9 cellular contexts compared by ENCODE assay signal in genomic region chr7:35424869-35425495, GRCh38.
DNase-seq lines count a peak whose midpoint lies in the region; ATAC-seq, FAIRE-seq and TF ChIP-seq lines count a peak whose summit lies in the region.
"Had no signal": no experiment of that assay in that cellular context is flagged by ENCODE, and none has a peak within 500 bp of the region (broad histone marks: within the 10 kb centered on the region; RNA-seq: fewer than 3 reads in every experiment).

No MANE protein-coding gene starts in this region.

- H4K20me1 ChIP-seq in GM12878 (ENCODE audit: control insufficient read depth, insufficient read depth) = no peaks in the 10 kb centered on the region; the same call in 1 of the 2 replicates

- no peaks in the 10 kb centered on the region for H3K9me3 Mint-ChIP-seq in immature natural killer cell

- FAIRE-seq in GM12878 (lab: Jason Lieb, UNC) = peak; percentile 81

- no peaks in the 10 kb centered on the region for H3K4me1 Mint-ChIP-seq in immature natural killer cell

- intact Hi-C loops in GM12878 (cut with micrococcal nuclease; ENCODE audit: unreplicated experiment) = loop anchor here (1.0 to 2.0 kb wide), 3 partner anchors 95 to 199 kb away; no protein-coding TSS in a partner anchor

- no peak overlapping the region for H3K4me2 ChIP-seq in GM12878 (ENCODE audit: control insufficient read depth, insufficient read depth)

- no peak for TF ChIP-seq EP300 in GM12878 (IDR thresholded peaks at IDR 0.05; ENCODE audit: borderline replicate concordance in 1 of 2, control insufficient read depth in 1 of 2, low read depth in 2 of 2, low read length in 2 of 2)

- H3K9me3 ChIP-seq in MG63 = no peaks in the 10 kb centered on the region
- no peaks in the 10 kb centered on the region for H3K9me3 ChIP-seq in GM12878 (replicated peaks; ENCODE audit: control insufficient read depth, insufficient read depth, low read length)

- no TSS peak for BruUV-seq in GM12878 (replicated peaks; lab: Mats Ljungman, UMichigan)

- H3K27me3 ChIP-seq in MG63 = no peaks in the 10 kb centered on the region
- no peaks in the 10 kb centered on the region; a peak in 1 of 4 replicates for H3K27me3 ChIP-seq in GM12878 (replicated peaks in 1 of 2; ENCODE audit: control insufficient read depth in 2 of 2, insufficient read depth in 2 of 2, low read length in 1 of 2)

- H3K4me3 Mint-ChIP-seq in immature natural killer cell = no peak overlapping the region
- H3K4me3 Mint-ChIP-seq: activated naive CD4-positive, alpha-beta T cell treated with anti-CD3 and anti-CD28 coated beads, Interleukin-2, amount 50 U/mL, for 24 hours had no signal

- POLR2A ChIA-PET in GM12878 (lab: Charles Lee) = interaction anchor here (0.6 kb wide), 1 partner anchor 95 kb away, joined by 3 read pairs; no protein-coding TSS in a partner anchor

- H3K4me1 ChIP-seq in GM12878 (ENCODE audit: control insufficient read depth, insufficient read depth, low read length) = no peaks in the 10 kb centered on the region

- TF ChIP-seq POLR2A in GM12878 (IDR thresholded peaks at IDR 0.05; ENCODE audit: low read depth, low read length) = no peak

- H3K4me3 ChIP-seq in MG63 = no peak overlapping the region
- no peak overlapping the region for H3K4me3 ChIP-seq in GM12878

- RAD21 ChIA-PET in GM12878 (lab: Charles Lee; ENCODE audit: unreplicated experiment) = interaction anchor here (1.0 to 2.3 kb wide), 4 partner anchors 10 to 199 kb away, joined by 3 to 13 read pairs (median 6); no protein-coding TSS in a partner anchor

- no peak overlapping the region for H3K27ac Mint-ChIP-seq in immature natural killer cell
- H3K27ac Mint-ChIP-seq: activated naive CD4-positive, alpha-beta T cell treated with anti-CD3 and anti-CD28 coated beads, Interleukin-2, amount 50 U/mL, for 24 hours had no signal

- no peaks in the 10 kb centered on the region for H3K36me3 ChIP-seq in MG63
- H3K36me3 ChIP-seq in GM12878 (ENCODE audit: control insufficient read depth in 2 of 2, insufficient read depth in 2 of 2, low read length in 1 of 2) = no peaks in the 10 kb centered on the region

- SMC1A ChIA-PET in GM12878 (lab: Charles Lee; ENCODE audit: uncharacterized antibody, unreplicated experiment) = interaction anchor here (0.6 to 1.7 kb wide), 10 partner anchors 9 to 247 kb away, joined by 3 to 12 read pairs (median 4); no protein-coding TSS in a partner anchor

- H3K36me3 Mint-ChIP-seq in immature natural killer cell = no peaks in the 10 kb centered on the region

- no peak overlapping the region for H2AFZ ChIP-seq in GM12878 (ENCODE audit: control insufficient read depth, low read depth, low read length)

- peaks cover 2 to 6% (median 5%) of the 10 kb centered on the region in 3 donors for H3K27me3 Mint-ChIP-seq in immature natural killer cell (ENCODE audit: low read depth in 3 of 3)

- no peak overlapping the region for H3K9ac ChIP-seq in GM12878 (ENCODE audit: control insufficient read depth, insufficient read depth, low read length)

- CTCF ChIA-PET in GM12878 (lab: Yijun Ruan, JAX) = interaction anchor here (0.6 to 3.2 kb wide), 19 partner anchors 8 to 482 kb away, joined by 3 to 21 read pairs (median 4); no protein-coding TSS in a partner anchor

- in situ Hi-C loops in GM12878 (cut with MboI) = loop anchor here (10.0 kb wide), 2 partner anchors 200 to 480 kb away; no protein-coding TSS in a partner anchor

- DNase-seq in DMS53 (lab: John Stamatoyannopoulos, UW) (peak; percentile 80), MG63 (peak; percentile 40), T-helper 22 cell (ENCODE audit: low read depth) (peak; percentile 9), GM12878 (ENCODE audit: low read depth, low spot score) (no peak), immature natural killer cell (peak; percentile 31 to 55 (median 51)), omental fat pad (ENCODE audit: low spot score) (no peak)
- DNase-seq in stimulated activated CD4-positive, alpha-beta T cell treated with anti-CD3 and anti-CD28 coated beads, Interleukin-4, amount 100 ng/mL, for 24 hours = peak; percentile 58

- TF ChIP-seq CTCF in GM12878 (IDR thresholded peaks at IDR 0.05 in 2 of 3, conservative IDR thresholded peaks at IDR 0.05 in 1 of 3; ENCODE audit: control insufficient read depth in 2 of 3, extremely low read depth in 1 of 3, insufficient read depth in 1 of 3, low read depth in 3 of 3, low read length in 3 of 3) (peak; percentile 60 to 81 (median 77)), omental fat pad (IDR thresholded peaks at IDR 0.05) (no peak)

- no peak overlapping the region for H3K27ac ChIP-seq in GM12878 (ENCODE audit: control insufficient read depth, insufficient read depth)

- peak; percentile 66 for TF ChIP-seq RAD21 in GM12878 (IDR thresholded peaks at IDR 0.05; ENCODE audit: insufficient read depth, low read depth, low read length)

- peak; percentile 84 for ATAC-seq in GM21576 (IDR thresholded peaks at IDR 0.05; ENCODE audit: unreplicated experiment)
- peak; percentile 91 for ATAC-seq in GM12878
- no peak for ATAC-seq in omental fat pad (ENCODE audit: low FRiP score)

- H3K79me2 ChIP-seq in GM12878 (ENCODE audit: control insufficient read depth, insufficient read depth, low read length) = no peaks in the 10 kb centered on the region

- WGBS in GM12878 (ENCODE audit: insufficient coverage, insufficient replicate concordance, low lambda C conversion rate, missing lambda C conversion rate) = 24% methylated on average over 4 of the region's 4 CpGs

TF ChIP-seq in GM12878, 131 proteins besides CTCF, POLR2A, EP300 and RAD21:
- TF ChIP-seq SPI1 (IDR thresholded peaks at IDR 0.05; ENCODE audit: borderline replicate concordance, insufficient read depth, low read depth, low read length) (no peak), RUNX3 (IDR thresholded peaks at IDR 0.05; ENCODE audit: low read length) (peak; percentile 48), ZNF384 (IDR thresholded peaks at IDR 0.05; ENCODE audit: borderline replicate concordance, low read depth, low read length) (peak; percentile 95), SMC3 (IDR thresholded peaks at IDR 0.05; ENCODE audit: borderline replicate concordance, low read length) (peak; percentile 68), PML (IDR thresholded peaks at IDR 0.05; ENCODE audit: low read length) (no peak), YY1 (IDR thresholded peaks at IDR 0.05; ENCODE audit: low read depth, low read length) (peak; percentile 49; the same call in 1 of the 2 replicates), JUND (IDR thresholded peaks at IDR 0.05; ENCODE audit: low read depth, low read length) (no peak)
- TF ChIP-seq, protein P1, sequence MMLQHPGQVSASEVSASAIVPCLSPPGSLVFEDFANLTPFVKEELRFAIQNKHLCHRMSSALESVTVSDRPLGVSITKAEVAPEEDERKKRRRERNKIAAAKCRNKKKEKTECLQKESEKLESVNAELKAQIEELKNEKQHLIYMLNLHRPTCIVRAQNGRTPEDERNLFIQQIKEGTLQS (IDR thresholded peaks at IDR 0.05; ENCODE audit: borderline replicate concordance, extremely low read depth, low read depth, low read length) = no peak
- TF ChIP-seq, protein P2, sequence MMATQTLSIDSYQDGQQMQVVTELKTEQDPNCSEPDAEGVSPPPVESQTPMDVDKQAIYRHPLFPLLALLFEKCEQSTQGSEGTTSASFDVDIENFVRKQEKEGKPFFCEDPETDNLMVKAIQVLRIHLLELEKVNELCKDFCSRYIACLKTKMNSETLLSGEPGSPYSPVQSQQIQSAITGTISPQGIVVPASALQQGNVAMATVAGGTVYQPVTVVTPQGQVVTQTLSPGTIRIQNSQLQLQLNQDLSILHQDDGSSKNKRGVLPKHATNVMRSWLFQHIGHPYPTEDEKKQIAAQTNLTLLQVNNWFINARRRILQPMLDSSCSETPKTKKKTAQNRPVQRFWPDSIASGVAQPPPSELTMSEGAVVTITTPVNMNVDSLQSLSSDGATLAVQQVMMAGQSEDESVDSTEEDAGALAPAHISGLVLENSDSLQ (IDR thresholded peaks at IDR 0.05) = no peak

Comparison
In these comparisons a context has a peak if more than half of its experiments do, and no peak if none do; other contexts are left out.
1. DNase-seq: peak in DMS53 (single experiment), MG63 (single experiment), T-helper 22 cell (single experiment), immature natural killer cell (3 of 3) and stimulated activated CD4-positive, alpha-beta T cell treated with anti-CD3 and anti-CD28 coated beads, Interleukin-4, amount 100 ng/mL, for 24 hours (single experiment); none in GM12878 (single experiment) and omental fat pad (single experiment).
2. CTCF ChIP-seq: peak in GM12878 (3 of 3); none in omental fat pad (0 of 3).